ENCODE assay signal across 1 cellular context in the genomic region with DNA sequence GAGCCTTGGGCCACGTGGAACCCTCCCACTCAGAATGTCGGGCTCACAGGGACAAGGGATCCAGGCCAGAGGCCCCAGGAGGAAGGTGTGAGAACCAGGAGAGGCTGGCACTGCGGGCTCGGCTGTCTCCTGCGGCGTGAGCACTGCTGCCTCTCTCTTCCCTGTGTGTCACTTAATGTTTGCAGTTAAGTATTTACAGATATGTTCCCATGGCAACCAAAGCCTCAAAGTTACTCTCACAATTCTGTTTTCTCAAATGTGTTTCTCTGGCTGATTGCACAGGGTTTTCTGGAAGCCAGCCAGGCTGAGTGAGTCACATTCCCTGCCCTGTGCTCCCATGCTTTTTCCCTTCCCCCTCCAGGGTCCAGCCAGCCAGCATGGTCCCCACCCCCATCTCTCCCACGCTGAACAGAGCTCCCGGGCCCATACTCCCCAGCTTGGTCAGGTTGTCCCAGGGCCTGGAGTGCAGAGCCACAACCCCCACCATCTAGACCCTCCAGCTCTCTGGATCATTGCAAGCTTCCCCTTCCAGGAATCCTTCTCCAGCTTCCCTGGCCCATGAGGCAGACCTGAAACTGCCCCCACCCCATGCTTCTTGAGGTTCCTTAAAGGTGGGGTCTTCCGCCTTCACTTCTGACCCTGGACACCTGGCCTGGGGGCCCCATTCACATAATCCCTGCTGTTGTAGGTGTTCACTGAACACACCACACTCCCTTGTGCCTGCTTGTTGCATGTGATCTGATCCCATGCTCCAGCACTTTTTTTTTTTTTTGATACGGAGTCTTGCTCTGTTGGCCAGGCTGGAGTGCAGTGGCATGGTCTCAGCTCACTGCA.
TF ChIP-seq lines count a peak whose summit lies in the region.

No MANE protein-coding gene starts in this region.

TF ChIP-seq in HepG2, 621 proteins besides CTCF, POLR2A, EP300 and RAD21 (continued from another document and continues in another):
- TF ChIP-seq, protein P1, sequence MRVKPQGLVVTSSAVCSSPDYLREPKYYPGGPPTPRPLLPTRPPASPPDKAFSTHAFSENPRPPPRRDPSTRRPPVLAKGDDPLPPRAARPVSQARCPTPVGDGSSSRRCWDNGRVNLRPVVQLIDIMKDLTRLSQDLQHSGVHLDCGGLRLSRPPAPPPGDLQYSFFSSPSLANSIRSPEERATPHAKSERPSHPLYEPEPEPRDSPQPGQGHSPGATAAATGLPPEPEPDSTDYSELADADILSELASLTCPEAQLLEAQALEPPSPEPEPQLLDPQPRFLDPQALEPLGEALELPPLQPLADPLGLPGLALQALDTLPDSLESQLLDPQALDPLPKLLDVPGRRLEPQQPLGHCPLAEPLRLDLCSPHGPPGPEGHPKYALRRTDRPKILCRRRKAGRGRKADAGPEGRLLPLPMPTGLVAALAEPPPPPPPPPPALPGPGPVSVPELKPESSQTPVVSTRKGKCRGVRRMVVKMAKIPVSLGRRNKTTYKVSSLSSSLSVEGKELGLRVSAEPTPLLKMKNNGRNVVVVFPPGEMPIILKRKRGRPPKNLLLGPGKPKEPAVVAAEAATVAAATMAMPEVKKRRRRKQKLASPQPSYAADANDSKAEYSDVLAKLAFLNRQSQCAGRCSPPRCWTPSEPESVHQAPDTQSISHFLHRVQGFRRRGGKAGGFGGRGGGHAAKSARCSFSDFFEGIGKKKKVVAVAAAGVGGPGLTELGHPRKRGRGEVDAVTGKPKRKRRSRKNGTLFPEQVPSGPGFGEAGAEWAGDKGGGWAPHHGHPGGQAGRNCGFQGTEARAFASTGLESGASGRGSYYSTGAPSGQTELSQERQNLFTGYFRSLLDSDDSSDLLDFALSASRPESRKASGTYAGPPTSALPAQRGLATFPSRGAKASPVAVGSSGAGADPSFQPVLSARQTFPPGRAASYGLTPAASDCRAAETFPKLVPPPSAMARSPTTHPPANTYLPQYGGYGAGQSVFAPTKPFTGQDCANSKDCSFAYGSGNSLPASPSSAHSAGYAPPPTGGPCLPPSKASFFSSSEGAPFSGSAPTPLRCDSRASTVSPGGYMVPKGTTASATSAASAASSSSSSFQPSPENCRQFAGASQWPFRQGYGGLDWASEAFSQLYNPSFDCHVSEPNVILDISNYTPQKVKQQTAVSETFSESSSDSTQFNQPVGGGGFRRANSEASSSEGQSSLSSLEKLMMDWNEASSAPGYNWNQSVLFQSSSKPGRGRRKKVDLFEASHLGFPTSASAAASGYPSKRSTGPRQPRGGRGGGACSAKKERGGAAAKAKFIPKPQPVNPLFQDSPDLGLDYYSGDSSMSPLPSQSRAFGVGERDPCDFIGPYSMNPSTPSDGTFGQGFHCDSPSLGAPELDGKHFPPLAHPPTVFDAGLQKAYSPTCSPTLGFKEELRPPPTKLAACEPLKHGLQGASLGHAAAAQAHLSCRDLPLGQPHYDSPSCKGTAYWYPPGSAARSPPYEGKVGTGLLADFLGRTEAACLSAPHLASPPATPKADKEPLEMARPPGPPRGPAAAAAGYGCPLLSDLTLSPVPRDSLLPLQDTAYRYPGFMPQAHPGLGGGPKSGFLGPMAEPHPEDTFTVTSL (CRISPR knock-in tag; IDR thresholded peaks at IDR 0.05; ENCODE audit: borderline replicate concordance), result peak; percentile 26; the same call in 1 of the 2 replicates
- TF ChIP-seq, protein P2, sequence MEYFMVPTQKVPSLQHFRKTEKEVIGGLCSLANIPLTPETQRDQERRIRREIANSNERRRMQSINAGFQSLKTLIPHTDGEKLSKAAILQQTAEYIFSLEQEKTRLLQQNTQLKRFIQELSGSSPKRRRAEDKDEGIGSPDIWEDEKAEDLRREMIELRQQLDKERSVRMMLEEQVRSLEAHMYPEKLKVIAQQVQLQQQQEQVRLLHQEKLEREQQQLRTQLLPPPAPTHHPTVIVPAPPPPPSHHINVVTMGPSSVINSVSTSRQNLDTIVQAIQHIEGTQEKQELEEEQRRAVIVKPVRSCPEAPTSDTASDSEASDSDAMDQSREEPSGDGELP (IDR thresholded peaks at IDR 0.05; ENCODE audit: borderline replicate concordance, low read depth), result 0 out of 2 replicates have a peak, but pooled peaks have one; percentile 15
- TF ChIP-seq MAZ (IDR thresholded peaks at IDR 0.05; ENCODE audit: borderline replicate concordance, low read depth, low read length) (no peak), MAZ (CRISPR knock-in tag; IDR thresholded peaks at IDR 0.05; ENCODE audit: low read depth) (no peak; the same call in 1 of the 2 replicates), ZNF782 (CRISPR knock-in tag; IDR thresholded peaks at IDR 0.05; ENCODE audit: borderline replicate concordance) (no peak), ZNF629 (CRISPR knock-in tag; conservative IDR thresholded peaks at IDR 0.05) (no peak), ISX (CRISPR knock-in tag; conservative IDR thresholded peaks at IDR 0.05) (no peak), ZNF292 (CRISPR knock-in tag; IDR thresholded peaks at IDR 0.05; ENCODE audit: borderline replicate concordance, low read depth) (peak; percentile 20; the same call in 1 of the 2 replicates), XRCC5 (optimal IDR thresholded peaks at IDR 0.05; ENCODE audit: low read length) (no peak), FOXC1 (CRISPR knock-in tag; IDR thresholded peaks at IDR 0.05; ENCODE audit: borderline replicate concordance) (no peak), MTA3 (CRISPR knock-in tag; IDR thresholded peaks at IDR 0.05) (no peak), LCORL (IDR thresholded peaks at IDR 0.05) (no peak), LCORL (CRISPR knock-in tag; IDR thresholded peaks at IDR 0.05) (no peak), ZFAT (CRISPR knock-in tag; conservative IDR thresholded peaks at IDR 0.05) (no peak), SAP130 (CRISPR knock-in tag; IDR thresholded peaks at IDR 0.05; ENCODE audit: low read depth) (peak; percentile 76), CREM (IDR thresholded peaks at IDR 0.05) (no peak), CREM (CRISPR knock-in tag; IDR thresholded peaks at IDR 0.05) (no peak), MZF1 (CRISPR knock-in tag; IDR thresholded peaks at IDR 0.05; ENCODE audit: borderline replicate concordance) (no peak), NR2F1 (CRISPR knock-in tag; IDR thresholded peaks at IDR 0.05) (0 out of 4 replicates have a peak, but pooled peaks of 1 of the 2 experiments have one; percentile 20), HOXA3 (CRISPR knock-in tag; IDR thresholded peaks at IDR 0.05) (peak; percentile 18; the same call in 1 of the 2 replicates), GATA4 (IDR thresholded peaks at IDR 0.05; ENCODE audit: borderline replicate concordance, low read depth) (no peak), JDP2 (CRISPR knock-in tag; IDR thresholded peaks at IDR 0.05; ENCODE audit: borderline replicate concordance) (no peak), MEF2D (CRISPR knock-in tag; IDR thresholded peaks at IDR 0.05) (no peak), MED8 (CRISPR knock-in tag; IDR thresholded peaks at IDR 0.05; ENCODE audit: insufficient replicate concordance) (no peak), HNF4A (CRISPR knock-in tag; IDR thresholded peaks at IDR 0.05) (peak; percentile 45; the same call in 1 of the 2 replicates), ZNF567 (CRISPR knock-in tag; IDR thresholded peaks at IDR 0.05; ENCODE audit: borderline replicate concordance) (no peak), PCBP1 (IDR thresholded peaks at IDR 0.05; ENCODE audit: borderline replicate concordance, low read depth, low read length) (no peak), ZNF205 (CRISPR knock-in tag; IDR thresholded peaks at IDR 0.05) (no peak), ZBTB20 (CRISPR knock-in tag; IDR thresholded peaks at IDR 0.05; ENCODE audit: borderline replicate concordance, low read depth) (no peak), ZNF790 (CRISPR knock-in tag; IDR thresholded peaks at IDR 0.05; ENCODE audit: borderline replicate concordance) (no peak)
- TF ChIP-seq, protein P3, sequence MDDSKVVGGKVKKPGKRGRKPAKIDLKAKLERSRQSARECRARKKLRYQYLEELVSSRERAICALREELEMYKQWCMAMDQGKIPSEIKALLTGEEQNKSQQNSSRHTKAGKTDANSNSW (CRISPR knock-in tag; IDR thresholded peaks at IDR 0.05; ENCODE audit: borderline replicate concordance), result no peak
- TF ChIP-seq, protein P4, sequence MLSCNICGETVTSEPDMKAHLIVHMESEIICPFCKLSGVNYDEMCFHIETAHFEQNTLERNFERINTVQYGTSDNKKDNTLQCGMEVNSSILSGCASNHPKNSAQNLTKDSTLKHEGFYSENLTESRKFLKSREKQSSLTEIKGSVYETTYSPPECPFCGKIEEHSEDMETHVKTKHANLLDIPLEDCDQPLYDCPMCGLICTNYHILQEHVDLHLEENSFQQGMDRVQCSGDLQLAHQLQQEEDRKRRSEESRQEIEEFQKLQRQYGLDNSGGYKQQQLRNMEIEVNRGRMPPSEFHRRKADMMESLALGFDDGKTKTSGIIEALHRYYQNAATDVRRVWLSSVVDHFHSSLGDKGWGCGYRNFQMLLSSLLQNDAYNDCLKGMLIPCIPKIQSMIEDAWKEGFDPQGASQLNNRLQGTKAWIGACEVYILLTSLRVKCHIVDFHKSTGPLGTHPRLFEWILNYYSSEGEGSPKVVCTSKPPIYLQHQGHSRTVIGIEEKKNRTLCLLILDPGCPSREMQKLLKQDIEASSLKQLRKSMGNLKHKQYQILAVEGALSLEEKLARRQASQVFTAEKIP (CRISPR knock-in tag; IDR thresholded peaks at IDR 0.05; ENCODE audit: borderline replicate concordance), result no peak
- TF ChIP-seq, protein P5, sequence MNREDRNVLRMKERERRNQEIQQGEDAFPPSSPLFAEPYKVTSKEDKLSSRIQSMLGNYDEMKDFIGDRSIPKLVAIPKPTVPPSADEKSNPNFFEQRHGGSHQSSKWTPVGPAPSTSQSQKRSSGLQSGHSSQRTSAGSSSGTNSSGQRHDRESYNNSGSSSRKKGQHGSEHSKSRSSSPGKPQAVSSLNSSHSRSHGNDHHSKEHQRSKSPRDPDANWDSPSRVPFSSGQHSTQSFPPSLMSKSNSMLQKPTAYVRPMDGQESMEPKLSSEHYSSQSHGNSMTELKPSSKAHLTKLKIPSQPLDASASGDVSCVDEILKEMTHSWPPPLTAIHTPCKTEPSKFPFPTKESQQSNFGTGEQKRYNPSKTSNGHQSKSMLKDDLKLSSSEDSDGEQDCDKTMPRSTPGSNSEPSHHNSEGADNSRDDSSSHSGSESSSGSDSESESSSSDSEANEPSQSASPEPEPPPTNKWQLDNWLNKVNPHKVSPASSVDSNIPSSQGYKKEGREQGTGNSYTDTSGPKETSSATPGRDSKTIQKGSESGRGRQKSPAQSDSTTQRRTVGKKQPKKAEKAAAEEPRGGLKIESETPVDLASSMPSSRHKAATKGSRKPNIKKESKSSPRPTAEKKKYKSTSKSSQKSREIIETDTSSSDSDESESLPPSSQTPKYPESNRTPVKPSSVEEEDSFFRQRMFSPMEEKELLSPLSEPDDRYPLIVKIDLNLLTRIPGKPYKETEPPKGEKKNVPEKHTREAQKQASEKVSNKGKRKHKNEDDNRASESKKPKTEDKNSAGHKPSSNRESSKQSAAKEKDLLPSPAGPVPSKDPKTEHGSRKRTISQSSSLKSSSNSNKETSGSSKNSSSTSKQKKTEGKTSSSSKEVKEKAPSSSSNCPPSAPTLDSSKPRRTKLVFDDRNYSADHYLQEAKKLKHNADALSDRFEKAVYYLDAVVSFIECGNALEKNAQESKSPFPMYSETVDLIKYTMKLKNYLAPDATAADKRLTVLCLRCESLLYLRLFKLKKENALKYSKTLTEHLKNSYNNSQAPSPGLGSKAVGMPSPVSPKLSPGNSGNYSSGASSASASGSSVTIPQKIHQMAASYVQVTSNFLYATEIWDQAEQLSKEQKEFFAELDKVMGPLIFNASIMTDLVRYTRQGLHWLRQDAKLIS (CRISPR knock-in tag; IDR thresholded peaks at IDR 0.05), result no peak
- TF ChIP-seq, protein P6, sequence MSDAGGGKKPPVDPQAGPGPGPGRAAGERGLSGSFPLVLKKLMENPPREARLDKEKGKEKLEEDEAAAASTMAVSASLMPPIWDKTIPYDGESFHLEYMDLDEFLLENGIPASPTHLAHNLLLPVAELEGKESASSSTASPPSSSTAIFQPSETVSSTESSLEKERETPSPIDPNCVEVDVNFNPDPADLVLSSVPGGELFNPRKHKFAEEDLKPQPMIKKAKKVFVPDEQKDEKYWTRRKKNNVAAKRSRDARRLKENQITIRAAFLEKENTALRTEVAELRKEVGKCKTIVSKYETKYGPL (CRISPR knock-in tag; IDR thresholded peaks at IDR 0.05), result no peak
- TF ChIP-seq, protein P7, sequence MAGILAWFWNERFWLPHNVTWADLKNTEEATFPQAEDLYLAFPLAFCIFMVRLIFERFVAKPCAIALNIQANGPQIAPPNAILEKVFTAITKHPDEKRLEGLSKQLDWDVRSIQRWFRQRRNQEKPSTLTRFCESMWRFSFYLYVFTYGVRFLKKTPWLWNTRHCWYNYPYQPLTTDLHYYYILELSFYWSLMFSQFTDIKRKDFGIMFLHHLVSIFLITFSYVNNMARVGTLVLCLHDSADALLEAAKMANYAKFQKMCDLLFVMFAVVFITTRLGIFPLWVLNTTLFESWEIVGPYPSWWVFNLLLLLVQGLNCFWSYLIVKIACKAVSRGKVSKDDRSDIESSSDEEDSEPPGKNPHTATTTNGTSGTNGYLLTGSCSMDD (CRISPR knock-in tag; IDR thresholded peaks at IDR 0.05), result no peak
- TF ChIP-seq, protein P8, sequence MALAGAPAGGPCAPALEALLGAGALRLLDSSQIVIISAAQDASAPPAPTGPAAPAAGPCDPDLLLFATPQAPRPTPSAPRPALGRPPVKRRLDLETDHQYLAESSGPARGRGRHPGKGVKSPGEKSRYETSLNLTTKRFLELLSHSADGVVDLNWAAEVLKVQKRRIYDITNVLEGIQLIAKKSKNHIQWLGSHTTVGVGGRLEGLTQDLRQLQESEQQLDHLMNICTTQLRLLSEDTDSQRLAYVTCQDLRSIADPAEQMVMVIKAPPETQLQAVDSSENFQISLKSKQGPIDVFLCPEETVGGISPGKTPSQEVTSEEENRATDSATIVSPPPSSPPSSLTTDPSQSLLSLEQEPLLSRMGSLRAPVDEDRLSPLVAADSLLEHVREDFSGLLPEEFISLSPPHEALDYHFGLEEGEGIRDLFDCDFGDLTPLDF (CRISPR knock-in tag; IDR thresholded peaks at IDR 0.05), result no peak
- TF ChIP-seq, protein P9, sequence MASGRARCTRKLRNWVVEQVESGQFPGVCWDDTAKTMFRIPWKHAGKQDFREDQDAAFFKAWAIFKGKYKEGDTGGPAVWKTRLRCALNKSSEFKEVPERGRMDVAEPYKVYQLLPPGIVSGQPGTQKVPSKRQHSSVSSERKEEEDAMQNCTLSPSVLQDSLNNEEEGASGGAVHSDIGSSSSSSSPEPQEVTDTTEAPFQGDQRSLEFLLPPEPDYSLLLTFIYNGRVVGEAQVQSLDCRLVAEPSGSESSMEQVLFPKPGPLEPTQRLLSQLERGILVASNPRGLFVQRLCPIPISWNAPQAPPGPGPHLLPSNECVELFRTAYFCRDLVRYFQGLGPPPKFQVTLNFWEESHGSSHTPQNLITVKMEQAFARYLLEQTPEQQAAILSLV (CRISPR knock-in tag; IDR thresholded peaks at IDR 0.05; ENCODE audit: borderline replicate concordance), result no peak
